In genomic region chr12:53791735-53792326, GRCh38 we compare ENCODE assay signal across 8 cellular contexts. TPM values are rescaled to one million over a fixed set of nuclear protein-coding genes. Genes with fewer than 3 reads are reported as not detected.
A peak's percentile ranks its signal among the peaks of the same experiment; 100 is the strongest.
DNase-seq lines count a peak whose midpoint lies in the region; ATAC-seq, FAIRE-seq and TF ChIP-seq lines count a peak whose summit lies in the region.

No MANE protein-coding gene starts in this region.

- no peaks in the 10 kb centered on the region for H3K9me3 ChIP-seq in keratinocyte (ENCODE audit: control insufficient read depth, low read depth, low read length)

- H3K79me2 ChIP-seq in keratinocyte (ENCODE audit: control insufficient read depth, insufficient read depth, low read length): no peaks in the 10 kb centered on the region

- no peak overlapping the region for H3K4me2 ChIP-seq in keratinocyte (ENCODE audit: control insufficient read depth, extremely low read depth, insufficient read depth, low read depth, low read length)

- intact Hi-C loops in lower leg skin (cut with DNase I; ENCODE audit: low total_unique reads): loop anchor here (5.0 kb wide), 1 partner anchor 160 kb away; the partner anchor contains the start of gene HOXC12

- H3K4me3 ChIP-seq in BJ (ENCODE audit: low read depth, low read length) (no peak overlapping the region), HL-60 (replicated peaks; ENCODE audit: insufficient read depth, low read length) (no peak overlapping the region), keratinocyte (ENCODE audit: control insufficient read depth in 2 of 3, extremely low read depth in 1 of 3, insufficient read depth in 2 of 3, low read depth in 1 of 3, low read length in 3 of 3) (no peak overlapping the region), lower leg skin (ENCODE audit: low read depth, poor library complexity, severe bottlenecking) (no peak overlapping the region)

- H3K9me3 Mint-ChIP-seq in stimulated activated naive B cell treated with anti-CD40 and anti-IgM and Interleukin-4, amounts not matched to agents 10 μg/mL and 1 μg/mL and 100 μg/mL, for 72 hours: no peaks in the 10 kb centered on the region

- H3K4me1 Mint-ChIP-seq in stimulated activated naive B cell treated with anti-CD40 and anti-IgM and Interleukin-4, amounts not matched to agents 10 μg/mL and 1 μg/mL and 100 μg/mL, for 72 hours: no peaks in the 10 kb centered on the region

- H3K4me3 Mint-ChIP-seq in stimulated activated naive B cell treated with anti-CD40 and anti-IgM and Interleukin-4, amounts not matched to agents 10 μg/mL and 1 μg/mL and 100 μg/mL, for 72 hours: no peak overlapping the region

- H3K36me3 ChIP-seq in BJ (ENCODE audit: control insufficient read depth, insufficient read depth, low read length) (no peaks in the 10 kb centered on the region), keratinocyte (ENCODE audit: control insufficient read depth in 2 of 2, extremely low read depth in 1 of 2, insufficient read depth in 2 of 2, low read length in 2 of 2) (no peaks in the 10 kb centered on the region)

- no peak for ATAC-seq in HG02884 (IDR thresholded peaks at IDR 0.05; ENCODE audit: unreplicated experiment)
- ATAC-seq in stimulated activated naive B cell treated with anti-CD40 and anti-IgM and Interleukin-4, amounts not matched to agents 10 μg/mL and 1 μg/mL and 100 μg/mL, for 72 hours (replicated peaks): no peak

- no peak for FAIRE-seq in keratinocyte (lab: Jason Lieb, UNC)

- H3K27me3 Mint-ChIP-seq in stimulated activated naive B cell treated with anti-CD40 and anti-IgM and Interleukin-4, amounts not matched to agents 10 μg/mL and 1 μg/mL and 100 μg/mL, for 72 hours: peaks cover 15 to 31% of the 10 kb centered on the region in 2 donors

- DNase-seq in BJ (ENCODE audit: low read depth) (no peak), HL-60 (ENCODE audit: low read depth in 1 of 2, low spot score in 1 of 2) (peak in 1 of 2 experiments; percentile 8), activated T-cell treated with anti-CD3 and anti-CD28 coated beads for 24 hours (ENCODE audit: low read depth) (peak; percentile 3), keratinocyte (ENCODE audit: low read depth, low spot score) (no peak), cerebellar nuclear complex (lab: John Stamatoyannopoulos, UW) (no peak), lower leg skin (ENCODE audit: low spot score in 2 of 2) (no peak)
- no peak for DNase-seq in stimulated activated naive B cell treated with anti-CD40 and anti-IgM and Interleukin-4, amounts not matched to agents 10 μg/mL and 1 μg/mL and 100 μg/mL, for 72 hours

- no peaks in the 10 kb centered on the region for H3K9me1 ChIP-seq in keratinocyte (ENCODE audit: control insufficient read depth, extremely low read depth, insufficient read depth, low read length)

- no peak for TF ChIP-seq POLR2A in lower leg skin (IDR thresholded peaks at IDR 0.05)

- no peak overlapping the region for H2AFZ ChIP-seq in keratinocyte (ENCODE audit: control insufficient read depth, low read length)

- WGBS in lower leg skin, 2 donors: 10 to 15% methylated on average over 1 of the region's 1 CpG

- no peak overlapping the region for H3K27ac Mint-ChIP-seq in stimulated activated naive B cell treated with anti-CD40 and anti-IgM and Interleukin-4, amounts not matched to agents 10 μg/mL and 1 μg/mL and 100 μg/mL, for 72 hours

- dilution Hi-C loops in keratinocyte (cut with MboI; ENCODE audit: extremely low pct_ligation_motif_present, low sequenced_read_pairs): no loop called here

- CTCF ChIA-PET in BJ (lab: Yijun Ruan, JAX): interaction anchor here (0.6 to 1.7 kb wide), 13 partner anchors 7 to 1924 kb away, joined by 3 to 5 read pairs (median 3); partner anchors contain the start of genes BLOC1S1 and HOXC10

- no peak overlapping the region for H3K9ac ChIP-seq in keratinocyte (ENCODE audit: control insufficient read depth, extremely low read depth, insufficient read depth, low read length)

- H4K20me1 ChIP-seq in keratinocyte (ENCODE audit: control insufficient read depth, extremely low read depth, insufficient read depth, low read length): no peaks in the 10 kb centered on the region

- TF ChIP-seq CTCF in BJ (IDR thresholded peaks at IDR 0.05; ENCODE audit: insufficient read depth, low read depth, low read length) (peak; percentile 63), HL-60 (IDR thresholded peaks at IDR 0.05; ENCODE audit: insufficient read depth, low read length) (peak; percentile 14), keratinocyte (optimal IDR thresholded peaks at IDR 0.05 in 1 of 3, IDR thresholded peaks at IDR 0.05 in 1 of 3, conservative IDR thresholded peaks at IDR 0.05 in 1 of 3; ENCODE audit: extremely low read depth in 1 of 3, insufficient read depth in 2 of 3, low read length in 3 of 3) (peak; percentile 54 to 71 (median 67)), lower leg skin (IDR thresholded peaks at IDR 0.05) (no peak)

- H3K27ac ChIP-seq in HL-60 (replicated peaks): no peak overlapping the region
- H3K27ac ChIP-seq in keratinocyte (ENCODE audit: control insufficient read depth, insufficient read depth, low read length): no peak overlapping the region

- H3K36me3 Mint-ChIP-seq in stimulated activated naive B cell treated with anti-CD40 and anti-IgM and Interleukin-4, amounts not matched to agents 10 μg/mL and 1 μg/mL and 100 μg/mL, for 72 hours: no peaks in the 10 kb centered on the region

- H3K27me3 ChIP-seq in BJ (ENCODE audit: control insufficient read depth, insufficient read depth, low read length) (peaks cover 18% of the 10 kb centered on the region), HL-60 (ENCODE audit: insufficient read depth, poor library complexity, severe bottlenecking) (peaks cover 33% of the 10 kb centered on the region), keratinocyte (ENCODE audit: control insufficient read depth, extremely low read depth, insufficient read depth, low read length) (no peaks in the 10 kb centered on the region)

- POLR2A ChIA-PET in BJ (lab: Charles Lee): no interaction called here

- no peaks in the 10 kb centered on the region for H3K4me1 ChIP-seq in keratinocyte (ENCODE audit: control insufficient read depth, extremely low read depth, insufficient read depth, low read length)

RNA-seq across cellular contexts. Expression of gene CISTR, which starts 40.1 kb away (rescaled TPM):
- polyA plus RNA-seq in BJ (2011; rRNA removed) (not detected in 2 replicates), keratinocyte (not detected in 3 replicates)
- polyA minus RNA-seq in BJ (2011; rRNA and poly(A)+ RNA removed): not detected in 2 replicates
- polyA plus RNA-seq in keratinocyte (2011; ENCODE audit: low read depth): not detected
- polyA plus RNA-seq in keratinocyte (2011; cell fraction: cytosol; rRNA removed): not detected in 2 replicates
- polyA plus RNA-seq in keratinocyte (2011; cell fraction: nucleus; rRNA removed): not detected in 2 replicates
- polyA plus RNA-seq in keratinocyte (2012; ENCODE audit: low replicate concordance): not detected in 2 replicates
- not detected in 3 replicates for polyA minus RNA-seq in keratinocyte
- polyA minus RNA-seq in keratinocyte (2011; cell fraction: cytosol; rRNA and poly(A)+ RNA removed): not detected
- not detected in 2 replicates for polyA minus RNA-seq in keratinocyte (2011; cell fraction: nucleus; rRNA and poly(A)+ RNA removed)
- total RNA-seq in lower leg skin: not detected

Comparison
In these comparisons a context has a peak if more than half of its experiments do, and no peak if none do; other contexts are left out.
1. CTCF ChIP-seq: peak in BJ (single experiment), HL-60 (single experiment) and keratinocyte (3 of 3); none in lower leg skin (0 of 3).